9 cellular contexts compared by ENCODE assay signal in genomic region chr3:128804817-128805166, GRCh38.
DNase-seq lines count a peak whose midpoint lies in the region; ATAC-seq and TF ChIP-seq lines count a peak whose summit lies in the region.
"Had no signal": no experiment of that assay in that cellular context is flagged by ENCODE, and none has a peak within 500 bp of the region (broad histone marks: within the 10 kb centered on the region; RNA-seq: fewer than 3 reads in every experiment).

No MANE protein-coding gene starts in this region.

- no peaks in the 10 kb centered on the region for H3K27me3 Mint-ChIP-seq in activated naive CD4-positive, alpha-beta T cell treated with anti-CD3 and anti-CD28 coated beads for 36 hours (ENCODE audit: low read depth)
- no peaks in the 10 kb centered on the region for H3K27me3 Mint-ChIP-seq in brain

- H3K36me3 ChIP-seq in lower lobe of right lung (peaks cover 64% of the 10 kb centered on the region), tibial nerve (peaks cover 0 to 29% (median 0%) of the 10 kb centered on the region in 3 donors)

- TF ChIP-seq CTCF in brain (conservative IDR thresholded peaks at IDR 0.05): no peak
- no peak for TF ChIP-seq CTCF in lower lobe of right lung (IDR thresholded peaks at IDR 0.05)
- no peak for TF ChIP-seq CTCF in tibial nerve (IDR thresholded peaks at IDR 0.05)

- H3K4me1 ChIP-seq in lower lobe of right lung (peaks cover 64% of the 10 kb centered on the region), tibial nerve (peaks cover 0 to 81% (median 19%) of the 10 kb centered on the region in 4 donors)

- H3K4me3 ChIP-seq in lower lobe of right lung (peak overlapping the region; percentile 30), tibial nerve (no peak overlapping the region)

- H3K9me3 Mint-ChIP-seq in activated naive CD4-positive, alpha-beta T cell treated with anti-CD3 and anti-CD28 coated beads for 36 hours: no peaks in the 10 kb centered on the region
- H3K9me3 Mint-ChIP-seq in brain: no peaks in the 10 kb centered on the region

- no peak for TF ChIP-seq POLR2A in tibial nerve (IDR thresholded peaks at IDR 0.05)

- H3K27ac ChIP-seq in lower lobe of right lung (peak overlapping the region; percentile 66), tibial nerve (peak overlapping the region; percentile 21 to 60 (median 35))

- no peak for DNase-seq in activated naive CD4-positive, alpha-beta T cell treated with anti-CD3 and anti-CD28 coated beads for 36 hours
- no peak for DNase-seq in activated naive CD4-positive, alpha-beta T cell treated with anti-CD3 and anti-CD28 coated beads, Interleukin-2, amount 50 U/mL, for 16 hours
- DNase-seq in lower lobe of right lung (no peak), tibial nerve (ENCODE audit: low spot score in 2 of 2) (no peak), OCI-M1 (lab: John Stamatoyannopoulos, UW) (no peak), NCI-H69 (lab: John Stamatoyannopoulos, UW) (no peak), DMS79 treated with DMSO at 0.1 percent for 48 hours (lab: John Stamatoyannopoulos, UW) (no peak)
- DNase-seq: AML-193 had no signal

- H3K27ac Mint-ChIP-seq in activated naive CD4-positive, alpha-beta T cell treated with anti-CD3 and anti-CD28 coated beads for 36 hours: peak overlapping the region; percentile 96
- peak overlapping the region in 4 of 5 experiments; percentile 17 to 95 (median 88) for H3K27ac Mint-ChIP-seq in brain

- CTCF ChIA-PET in activated naive CD4-positive, alpha-beta T cell treated with anti-CD3 and anti-CD28 coated beads for 36 hours (lab: Charles Lee): interaction anchor here (0.6 to 3.1 kb wide), 10 partner anchors 10 to 188 kb away, joined by 3 to 21 read pairs (median 5); no protein-coding TSS in a partner anchor

- peaks cover 45% of the 10 kb centered on the region for H3K36me3 Mint-ChIP-seq in activated naive CD4-positive, alpha-beta T cell treated with anti-CD3 and anti-CD28 coated beads for 36 hours (ENCODE audit: low read depth)
- peaks cover 65% of the 10 kb centered on the region for H3K36me3 Mint-ChIP-seq in brain

- peaks cover 81% of the 10 kb centered on the region for H3K4me1 Mint-ChIP-seq in activated naive CD4-positive, alpha-beta T cell treated with anti-CD3 and anti-CD28 coated beads for 36 hours (ENCODE audit: low read depth)
- peaks cover 49% of the 10 kb centered on the region for H3K4me1 Mint-ChIP-seq in brain

- H3K9me3 ChIP-seq in lower lobe of right lung (no peaks in the 10 kb centered on the region), tibial nerve (no peaks in the 10 kb centered on the region)

- TF ChIP-seq EP300 in tibial nerve (IDR thresholded peaks at IDR 0.05): no peak

- intact Hi-C loops in activated naive CD4-positive, alpha-beta T cell treated with anti-CD3 and anti-CD28 coated beads for 36 hours (cut with micrococcal nuclease): loop anchor here (1.0 to 10.0 kb wide), 15 partner anchors 10 to 750 kb away; partner anchors contain the start of genes ACAD9, CNBP, HMCES and IFT122
- intact Hi-C loops in lower lobe of right lung (cut with DNase I): no loop called here

- peak overlapping the region; percentile 45 for H3K4me3 Mint-ChIP-seq in activated naive CD4-positive, alpha-beta T cell treated with anti-CD3 and anti-CD28 coated beads for 36 hours
- H3K4me3 Mint-ChIP-seq in brain: peak overlapping the region in 1 of 5 experiments; percentile 42

- ATAC-seq in lower lobe of right lung: peak; percentile 20 to 54

- H3K27me3 ChIP-seq in lower lobe of right lung (ENCODE audit: low read depth) (no peaks in the 10 kb centered on the region), tibial nerve (no peaks in the 10 kb centered on the region)

- WGBS in tibial nerve, 2 donors: 74 to 78% methylated on average over 5 of the region's 5 CpGs
